In genomic region chr10:11874568-11875182, GRCh38 we compare ENCODE assay signal across 1 cellular context.
TF ChIP-seq lines count a peak whose summit lies in the region.

No MANE protein-coding gene starts in this region.

TF ChIP-seq in H1, 55 proteins besides CTCF, POLR2A, EP300 and RAD21 (continued from another document):
- TF ChIP-seq, protein P1, sequence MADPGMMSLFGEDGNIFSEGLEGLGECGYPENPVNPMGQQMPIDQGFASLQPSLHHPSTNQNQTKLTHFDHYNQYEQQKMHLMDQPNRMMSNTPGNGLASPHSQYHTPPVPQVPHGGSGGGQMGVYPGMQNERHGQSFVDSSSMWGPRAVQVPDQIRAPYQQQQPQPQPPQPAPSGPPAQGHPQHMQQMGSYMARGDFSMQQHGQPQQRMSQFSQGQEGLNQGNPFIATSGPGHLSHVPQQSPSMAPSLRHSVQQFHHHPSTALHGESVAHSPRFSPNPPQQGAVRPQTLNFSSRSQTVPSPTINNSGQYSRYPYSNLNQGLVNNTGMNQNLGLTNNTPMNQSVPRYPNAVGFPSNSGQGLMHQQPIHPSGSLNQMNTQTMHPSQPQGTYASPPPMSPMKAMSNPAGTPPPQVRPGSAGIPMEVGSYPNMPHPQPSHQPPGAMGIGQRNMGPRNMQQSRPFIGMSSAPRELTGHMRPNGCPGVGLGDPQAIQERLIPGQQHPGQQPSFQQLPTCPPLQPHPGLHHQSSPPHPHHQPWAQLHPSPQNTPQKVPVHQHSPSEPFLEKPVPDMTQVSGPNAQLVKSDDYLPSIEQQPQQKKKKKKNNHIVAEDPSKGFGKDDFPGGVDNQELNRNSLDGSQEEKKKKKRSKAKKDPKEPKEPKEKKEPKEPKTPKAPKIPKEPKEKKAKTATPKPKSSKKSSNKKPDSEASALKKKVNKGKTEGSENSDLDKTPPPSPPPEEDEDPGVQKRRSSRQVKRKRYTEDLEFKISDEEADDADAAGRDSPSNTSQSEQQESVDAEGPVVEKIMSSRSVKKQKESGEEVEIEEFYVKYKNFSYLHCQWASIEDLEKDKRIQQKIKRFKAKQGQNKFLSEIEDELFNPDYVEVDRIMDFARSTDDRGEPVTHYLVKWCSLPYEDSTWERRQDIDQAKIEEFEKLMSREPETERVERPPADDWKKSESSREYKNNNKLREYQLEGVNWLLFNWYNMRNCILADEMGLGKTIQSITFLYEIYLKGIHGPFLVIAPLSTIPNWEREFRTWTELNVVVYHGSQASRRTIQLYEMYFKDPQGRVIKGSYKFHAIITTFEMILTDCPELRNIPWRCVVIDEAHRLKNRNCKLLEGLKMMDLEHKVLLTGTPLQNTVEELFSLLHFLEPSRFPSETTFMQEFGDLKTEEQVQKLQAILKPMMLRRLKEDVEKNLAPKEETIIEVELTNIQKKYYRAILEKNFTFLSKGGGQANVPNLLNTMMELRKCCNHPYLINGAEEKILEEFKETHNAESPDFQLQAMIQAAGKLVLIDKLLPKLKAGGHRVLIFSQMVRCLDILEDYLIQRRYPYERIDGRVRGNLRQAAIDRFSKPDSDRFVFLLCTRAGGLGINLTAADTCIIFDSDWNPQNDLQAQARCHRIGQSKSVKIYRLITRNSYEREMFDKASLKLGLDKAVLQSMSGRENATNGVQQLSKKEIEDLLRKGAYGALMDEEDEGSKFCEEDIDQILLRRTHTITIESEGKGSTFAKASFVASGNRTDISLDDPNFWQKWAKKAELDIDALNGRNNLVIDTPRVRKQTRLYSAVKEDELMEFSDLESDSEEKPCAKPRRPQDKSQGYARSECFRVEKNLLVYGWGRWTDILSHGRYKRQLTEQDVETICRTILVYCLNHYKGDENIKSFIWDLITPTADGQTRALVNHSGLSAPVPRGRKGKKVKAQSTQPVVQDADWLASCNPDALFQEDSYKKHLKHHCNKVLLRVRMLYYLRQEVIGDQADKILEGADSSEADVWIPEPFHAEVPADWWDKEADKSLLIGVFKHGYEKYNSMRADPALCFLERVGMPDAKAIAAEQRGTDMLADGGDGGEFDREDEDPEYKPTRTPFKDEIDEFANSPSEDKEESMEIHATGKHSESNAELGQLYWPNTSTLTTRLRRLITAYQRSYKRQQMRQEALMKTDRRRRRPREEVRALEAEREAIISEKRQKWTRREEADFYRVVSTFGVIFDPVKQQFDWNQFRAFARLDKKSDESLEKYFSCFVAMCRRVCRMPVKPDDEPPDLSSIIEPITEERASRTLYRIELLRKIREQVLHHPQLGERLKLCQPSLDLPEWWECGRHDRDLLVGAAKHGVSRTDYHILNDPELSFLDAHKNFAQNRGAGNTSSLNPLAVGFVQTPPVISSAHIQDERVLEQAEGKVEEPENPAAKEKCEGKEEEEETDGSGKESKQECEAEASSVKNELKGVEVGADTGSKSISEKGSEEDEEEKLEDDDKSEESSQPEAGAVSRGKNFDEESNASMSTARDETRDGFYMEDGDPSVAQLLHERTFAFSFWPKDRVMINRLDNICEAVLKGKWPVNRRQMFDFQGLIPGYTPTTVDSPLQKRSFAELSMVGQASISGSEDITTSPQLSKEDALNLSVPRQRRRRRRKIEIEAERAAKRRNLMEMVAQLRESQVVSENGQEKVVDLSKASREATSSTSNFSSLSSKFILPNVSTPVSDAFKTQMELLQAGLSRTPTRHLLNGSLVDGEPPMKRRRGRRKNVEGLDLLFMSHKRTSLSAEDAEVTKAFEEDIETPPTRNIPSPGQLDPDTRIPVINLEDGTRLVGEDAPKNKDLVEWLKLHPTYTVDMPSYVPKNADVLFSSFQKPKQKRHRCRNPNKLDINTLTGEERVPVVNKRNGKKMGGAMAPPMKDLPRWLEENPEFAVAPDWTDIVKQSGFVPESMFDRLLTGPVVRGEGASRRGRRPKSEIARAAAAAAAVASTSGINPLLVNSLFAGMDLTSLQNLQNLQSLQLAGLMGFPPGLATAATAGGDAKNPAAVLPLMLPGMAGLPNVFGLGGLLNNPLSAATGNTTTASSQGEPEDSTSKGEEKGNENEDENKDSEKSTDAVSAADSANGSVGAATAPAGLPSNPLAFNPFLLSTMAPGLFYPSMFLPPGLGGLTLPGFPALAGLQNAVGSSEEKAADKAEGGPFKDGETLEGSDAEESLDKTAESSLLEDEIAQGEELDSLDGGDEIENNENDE (IDR thresholded peaks at IDR 0.05; ENCODE audit: insufficient replicate concordance, low read length) = no peak
- TF ChIP-seq BCL11A (IDR thresholded peaks at IDR 0.05; ENCODE audit: low read depth in 2 of 2, low read length in 2 of 2) (no peak), RNF2 (IDR thresholded peaks at IDR 0.05; ENCODE audit: borderline replicate concordance, low read depth, low read length, missing control alignments, poor library complexity, severe bottlenecking) (no peak), MAFK (IDR thresholded peaks at IDR 0.05; ENCODE audit: low read depth, low read length) (no peak), SUZ12 (IDR thresholded peaks at IDR 0.05; ENCODE audit: low read length) (no peak), SP1 (IDR thresholded peaks at IDR 0.05; ENCODE audit: low read depth, low read length) (peak; percentile 89), SIN3A (conservative IDR thresholded peaks at IDR 0.05 in 1 of 2, IDR thresholded peaks at IDR 0.05 in 1 of 2; ENCODE audit: low read depth in 1 of 2, low read length in 2 of 2) (peak; percentile 3 to 89; a peak in 2 of 4 replicates), RXRA (IDR thresholded peaks at IDR 0.05; ENCODE audit: insufficient read depth, low read depth, low read length) (no peak), CBX5 (IDR thresholded peaks at IDR 0.05; ENCODE audit: low read depth, low read length) (no peak), SP4 (IDR thresholded peaks at IDR 0.05; ENCODE audit: low read length) (no peak), HDAC2 (IDR thresholded peaks at IDR 0.05; ENCODE audit: borderline replicate concordance in 1 of 2, low read depth in 2 of 2, low read length in 2 of 2) (peak in 1 of 2 experiments; percentile 85; a peak in 1 of 4 replicates), TAF1 (IDR thresholded peaks at IDR 0.05; ENCODE audit: low read depth, low read length) (0 out of 2 replicates have a peak, but pooled peaks have one; percentile 7), CHD1 (IDR thresholded peaks at IDR 0.05; ENCODE audit: low read depth, low read length) (no peak), TEAD4 (IDR thresholded peaks at IDR 0.05; ENCODE audit: low read depth, low read length) (no peak), FOSL1 (IDR thresholded peaks at IDR 0.05; ENCODE audit: insufficient read depth, low read depth, low read length) (no peak), CHD2 (IDR thresholded peaks at IDR 0.05; ENCODE audit: low read length) (no peak), SIRT6 (IDR thresholded peaks at IDR 0.05; ENCODE audit: low read length) (no peak), NRF1 (IDR thresholded peaks at IDR 0.05; ENCODE audit: low read depth, low read length) (no peak), SRF (IDR thresholded peaks at IDR 0.05; ENCODE audit: low read depth, low read length) (no peak), POU5F1 (IDR thresholded peaks at IDR 0.05; ENCODE audit: low read depth, low read length) (no peak), E2F6 (IDR thresholded peaks at IDR 0.05) (peak; percentile 82), CTBP2 (IDR thresholded peaks at IDR 0.05; ENCODE audit: borderline replicate concordance, insufficient read depth, insufficient read length, low read length) (no peak), HDAC6 (IDR thresholded peaks at IDR 0.05; ENCODE audit: low read depth, low read length) (no peak), RBBP5 (IDR thresholded peaks at IDR 0.05; ENCODE audit: borderline replicate concordance, low read depth, low read length) (peak; percentile 77; the same call in 1 of the 2 replicates), SP2 (IDR thresholded peaks at IDR 0.05; ENCODE audit: low read length) (no peak), EZH2 (IDR thresholded peaks at IDR 0.05; ENCODE audit: low read depth, low read length, severe bottlenecking) (no peak), TAF7 (optimal IDR thresholded peaks at IDR 0.05; ENCODE audit: borderline replicate concordance, low read depth, low read length) (no peak), CREB1 (IDR thresholded peaks at IDR 0.05) (no peak), JUN (IDR thresholded peaks at IDR 0.05; ENCODE audit: low read depth, low read length) (no peak), GABPA (IDR thresholded peaks at IDR 0.05; ENCODE audit: borderline replicate concordance, insufficient read depth, low read length) (no peak), BRCA1 (IDR thresholded peaks at IDR 0.05; ENCODE audit: low read depth, low read length) (no peak), TCF12 (IDR thresholded peaks at IDR 0.05; ENCODE audit: low read depth, low read length) (no peak), JUND (IDR thresholded peaks at IDR 0.05; ENCODE audit: low read length) (no peak), CBX8 (IDR thresholded peaks at IDR 0.05; ENCODE audit: borderline replicate concordance, low read depth, low read length) (no peak), POLR2AphosphoS5 (IDR thresholded peaks at IDR 0.05; ENCODE audit: low read depth, low read length) (no peak), SAP30 (IDR thresholded peaks at IDR 0.05; ENCODE audit: insufficient read depth, insufficient replicate concordance, low read length) (peak; percentile 88), YY1 (IDR thresholded peaks at IDR 0.05; ENCODE audit: low read depth, low read length) (no peak), CEBPB (IDR thresholded peaks at IDR 0.05; ENCODE audit: low read depth, low read length) (no peak), BACH1 (IDR thresholded peaks at IDR 0.05; ENCODE audit: low read length) (no peak), GTF2F1 (IDR thresholded peaks at IDR 0.05; ENCODE audit: borderline replicate concordance, low read depth, low read length) (no peak), ASH2L (IDR thresholded peaks at IDR 0.05; ENCODE audit: low read length) (peak; percentile 96)
- TF ChIP-seq, protein P2, sequence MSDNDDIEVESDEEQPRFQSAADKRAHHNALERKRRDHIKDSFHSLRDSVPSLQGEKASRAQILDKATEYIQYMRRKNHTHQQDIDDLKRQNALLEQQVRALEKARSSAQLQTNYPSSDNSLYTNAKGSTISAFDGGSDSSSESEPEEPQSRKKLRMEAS (IDR thresholded peaks at IDR 0.05) = peak; percentile 98
- TF ChIP-seq, protein P3, sequence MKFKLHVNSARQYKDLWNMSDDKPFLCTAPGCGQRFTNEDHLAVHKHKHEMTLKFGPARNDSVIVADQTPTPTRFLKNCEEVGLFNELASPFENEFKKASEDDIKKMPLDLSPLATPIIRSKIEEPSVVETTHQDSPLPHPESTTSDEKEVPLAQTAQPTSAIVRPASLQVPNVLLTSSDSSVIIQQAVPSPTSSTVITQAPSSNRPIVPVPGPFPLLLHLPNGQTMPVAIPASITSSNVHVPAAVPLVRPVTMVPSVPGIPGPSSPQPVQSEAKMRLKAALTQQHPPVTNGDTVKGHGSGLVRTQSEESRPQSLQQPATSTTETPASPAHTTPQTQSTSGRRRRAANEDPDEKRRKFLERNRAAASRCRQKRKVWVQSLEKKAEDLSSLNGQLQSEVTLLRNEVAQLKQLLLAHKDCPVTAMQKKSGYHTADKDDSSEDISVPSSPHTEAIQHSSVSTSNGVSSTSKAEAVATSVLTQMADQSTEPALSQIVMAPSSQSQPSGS (IDR thresholded peaks at IDR 0.05; ENCODE audit: low read length) = 0 out of 2 replicates have a peak, but pooled peaks have one; percentile 20
TF ChIP-seq in H1: peak in this region for 13.
